ENCODE assay signal across 1 cellular context in genomic region chr7:100373261-100373831, GRCh38.
TF ChIP-seq lines count a peak whose summit lies in the region.

PILRA (plus strand) TSS chr7:100373487; CDS start chr7:100373657, 170 bp downstream.

TF ChIP-seq in H1, 55 proteins besides CTCF, POLR2A, EP300 and RAD21 (continued from another document):
- TF ChIP-seq TCF12 (IDR thresholded peaks at IDR 0.05; ENCODE audit: low read depth, low read length) (no peak), ASH2L (IDR thresholded peaks at IDR 0.05; ENCODE audit: low read length) (no peak), KDM5A (IDR thresholded peaks at IDR 0.05; ENCODE audit: low read length) (no peak), FOSL1 (IDR thresholded peaks at IDR 0.05; ENCODE audit: insufficient read depth, low read depth, low read length) (no peak), RFX5 (IDR thresholded peaks at IDR 0.05; ENCODE audit: borderline replicate concordance, low read depth, low read length) (no peak), SAP30 (IDR thresholded peaks at IDR 0.05; ENCODE audit: insufficient read depth, insufficient replicate concordance, low read length) (no peak), CREB1 (IDR thresholded peaks at IDR 0.05) (no peak), BRCA1 (IDR thresholded peaks at IDR 0.05; ENCODE audit: low read depth, low read length) (no peak)
